22 cellular contexts compared by ENCODE assay signal in the genomic region with DNA sequence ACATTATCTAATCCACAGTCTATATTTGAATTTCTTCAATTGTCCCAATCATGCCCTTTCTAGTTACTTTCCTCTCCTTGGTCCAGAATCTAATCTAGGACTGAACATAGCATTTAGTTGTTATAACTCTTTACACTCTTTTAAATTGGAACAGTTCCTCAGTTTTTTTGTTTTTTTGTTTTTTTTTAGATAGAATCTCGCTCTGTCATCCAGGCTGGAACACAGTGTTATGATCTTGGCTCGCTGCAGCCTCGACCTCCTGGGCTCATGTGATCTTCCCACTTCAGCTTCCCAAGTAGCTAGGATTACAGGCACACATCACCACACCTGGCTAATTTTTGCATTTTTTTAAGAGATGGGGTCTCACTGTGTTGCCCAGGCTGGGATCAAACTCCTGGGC.
DNase-seq lines count a peak whose midpoint lies in the region; ATAC-seq and TF ChIP-seq lines count a peak whose summit lies in the region.
"Had no signal": no experiment of that assay in that cellular context is flagged by ENCODE, and none has a peak within 500 bp of the region (broad histone marks: within the 10 kb centered on the region; RNA-seq: fewer than 3 reads in every experiment).

No MANE protein-coding gene starts in this region.

- intact Hi-C loops in left ventricle myocardium inferior (cut with micrococcal nuclease), result no loop called here
- intact Hi-C loops in tibial artery (cut with DNase I; ENCODE audit: low total_unique reads), result no loop called here
- intact Hi-C loops in sciatic nerve (cut with DNase I), result no loop called here

- H3K27ac Mint-ChIP-seq in WTC11, result no peak overlapping the region
- H3K27ac Mint-ChIP-seq in nephron progenitor cell, result peak overlapping the region; percentile 39
- H3K27ac Mint-ChIP-seq: GM23338, H9 had no signal

- peaks cover under 1% of the 10 kb centered on the region; the same call in 1 of the 2 replicates for H3K4me1 Mint-ChIP-seq in WTC11
- peaks cover 25% of the 10 kb centered on the region for H3K4me1 Mint-ChIP-seq in nephron progenitor cell
- H3K4me1 Mint-ChIP-seq: GM23338, H9 had no signal

- no peak overlapping the region for H3K4me3 Mint-ChIP-seq in WTC11
- no peak overlapping the region for H3K4me3 Mint-ChIP-seq in nephron progenitor cell
- H3K4me3 Mint-ChIP-seq: GM23338, H9 had no signal

- H3K36me3 ChIP-seq in left ventricle myocardium inferior (no peaks in the 10 kb centered on the region), tibial artery (peaks cover 0 to 6% (median 0%) of the 10 kb centered on the region in 3 donors)
- H3K36me3 ChIP-seq: MG63 had no signal

- H3K36me3 Mint-ChIP-seq in WTC11 (no peaks in the 10 kb centered on the region), nephron progenitor cell (ENCODE audit: low read depth) (no peaks in the 10 kb centered on the region)

- peaks cover 13% of the 10 kb centered on the region for H3K27me3 ChIP-seq in left ventricle myocardium inferior (ENCODE audit: low read depth)
- H3K27me3 ChIP-seq in tibial artery, result no peaks in the 10 kb centered on the region
- H3K27me3 ChIP-seq: MG63 had no signal

- TF ChIP-seq CTCF in WTC11 (IDR thresholded peaks at IDR 0.05), result no peak
- no peak for TF ChIP-seq CTCF in left ventricle myocardium inferior (IDR thresholded peaks at IDR 0.05; ENCODE audit: borderline replicate concordance)
- TF ChIP-seq CTCF in nephron progenitor cell (IDR thresholded peaks at IDR 0.05), result no peak
- no peak for TF ChIP-seq CTCF in tibial artery (IDR thresholded peaks at IDR 0.05)

- CTCF ChIA-PET in WTC11 (lab: Charles Lee), result no interaction called here

- H3K9me3 ChIP-seq in left ventricle myocardium inferior (replicated peaks), result peaks cover 4% of the 10 kb centered on the region
- H3K9me3 ChIP-seq in tibial artery, result no peaks in the 10 kb centered on the region
- H3K9me3 ChIP-seq: MG63 had no signal

- H3K4me1 ChIP-seq in left ventricle myocardium inferior (peaks cover 8% of the 10 kb centered on the region), tibial artery (peaks cover 0 to 81% (median 37%) of the 10 kb centered on the region in 4 donors)

- H3K9me3 Mint-ChIP-seq in WTC11 (no peaks in the 10 kb centered on the region), nephron progenitor cell (no peaks in the 10 kb centered on the region)
- H3K9me3 Mint-ChIP-seq: GM23338, H9 had no signal

- no peak for ATAC-seq in WTC11
- ATAC-seq in HG03521 (IDR thresholded peaks at IDR 0.05; ENCODE audit: unreplicated experiment), result no peak
- no peak for ATAC-seq in sciatic nerve
- ATAC-seq: GM23338, HepG2, K562 had no signal

- DNase-seq in WTC11 (ENCODE audit: low spot score) (no peak), left ventricle myocardium inferior (no peak), nephron progenitor cell (no peak), tibial artery (peak in 1 of 2 donors; percentile 80), KG1 (lab: John Stamatoyannopoulos, UW) (no peak), sciatic nerve (ENCODE audit: low spot score) (no peak), NCI-H526 (lab: John Stamatoyannopoulos, UW) (no peak)
- DNase-seq: DMS153, H9, MG63, NCI-H1105 treated with DMSO at 0.1 percent for 48 hours, NCI-H146, NCI-H1930, NCI-H2107, NCI-H446 treated with DMSO at 0.1 percent for 48 hours, NCI-H526 treated with DMSO at 0.1 percent for 48 hours, PC-9, SHP77 had no signal

- H3K27me3 Mint-ChIP-seq in WTC11 (ENCODE audit: low read depth) (no peaks in the 10 kb centered on the region), nephron progenitor cell (ENCODE audit: low read depth, poor library complexity) (no peaks in the 10 kb centered on the region)

- H3K4me3 ChIP-seq in left ventricle myocardium inferior (no peak overlapping the region), tibial artery (no peak overlapping the region)
- H3K4me3 ChIP-seq: GM23338, K562, MG63, PC-9 had no signal

- POLR2A ChIA-PET in WTC11 (lab: Charles Lee), result no interaction called here

- H3K27ac ChIP-seq in left ventricle myocardium inferior (replicated peaks) (peak overlapping the region; percentile 62), tibial artery (peak overlapping the region; percentile 87)
- H3K27ac ChIP-seq: PC-9 had no signal

TF ChIP-seq in WTC11, 78 proteins besides CTCF, POLR2A, EP300 and RAD21:
- no peak for TF ChIP-seq OVOL2 (CRISPR knock-in tag; IDR thresholded peaks at IDR 0.05; ENCODE audit: borderline replicate concordance)
- TF ChIP-seq ZNF121 (CRISPR knock-in tag; IDR thresholded peaks at IDR 0.05), result 0 out of 2 replicates have a peak, but pooled peaks have one; percentile 20
TF ChIP-seq in WTC11: peak in this region for 1.
